ENCODE assay signal across 13 cellular contexts in the genomic region with DNA sequence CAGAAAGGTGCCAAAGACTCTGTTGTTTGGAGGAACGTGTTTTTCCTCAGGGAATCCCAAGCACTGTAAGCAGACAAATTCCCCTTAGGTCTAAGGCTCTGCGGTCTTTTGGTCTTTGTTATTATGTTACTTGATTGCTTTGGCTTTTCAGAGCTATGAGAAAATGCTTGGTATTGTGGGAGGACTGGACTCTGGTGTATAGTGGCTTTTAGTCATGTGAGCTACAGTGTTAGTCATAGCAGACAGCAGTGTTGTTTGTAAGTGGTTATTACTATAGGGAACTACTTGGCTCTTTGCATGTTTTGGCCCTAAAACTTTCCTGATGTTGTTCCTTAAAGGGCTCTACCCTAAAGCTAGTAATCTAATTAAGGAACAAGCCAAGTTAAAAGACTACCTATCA.
DNase-seq lines count a peak whose midpoint lies in the region; ATAC-seq and TF ChIP-seq lines count a peak whose summit lies in the region.
"Had no signal": no experiment of that assay in that cellular context is flagged by ENCODE, and none has a peak within 500 bp of the region (broad histone marks: within the 10 kb centered on the region; RNA-seq: fewer than 3 reads in every experiment).

No MANE protein-coding gene starts in this region.

- H3K27me3 ChIP-seq in RWPE2 (ENCODE audit: insufficient read depth, poor library complexity, severe bottlenecking): no peaks in the 10 kb centered on the region
- no peaks in the 10 kb centered on the region for H3K27me3 ChIP-seq in vagina

- ATAC-seq in HG02973 (IDR thresholded peaks at IDR 0.05; ENCODE audit: unreplicated experiment): peak; percentile 72
- 0 out of 3 replicates have a peak, but pooled peaks have one; percentile 36 for ATAC-seq in RWPE2 (ENCODE audit: low read depth)
- ATAC-seq in GM21717 (IDR thresholded peaks at IDR 0.05; ENCODE audit: unreplicated experiment): no peak
- ATAC-seq: activated CD4-positive, alpha-beta T cell treated with anti-CD3 and anti-CD28 coated beads for 36 hours had no signal

- H3K27ac ChIP-seq in RWPE2 (ENCODE audit: poor library complexity, severe bottlenecking): no peak overlapping the region
- no peak overlapping the region for H3K27ac ChIP-seq in vagina
- H3K27ac ChIP-seq: parathyroid adenoma had no signal

- DNase-seq in AG10803 (ENCODE audit: low read depth): peak; percentile 45
- DNase-seq in RWPE2 (ENCODE audit: low spot score): no peak
- peak; percentile 44 for DNase-seq in fibroblast of villous mesenchyme (ENCODE audit: low read depth)
- DNase-seq in activated T-cell treated with anti-CD3 and anti-CD28 coated beads, Interleukin-2, amount 50 U/mL, for 48 hours: no peak
- no peak for DNase-seq in NCI-H2171 (lab: John Stamatoyannopoulos, UW)
- no peak for DNase-seq in vagina (ENCODE audit: extremely low spot score in 2 of 2)
- DNase-seq: activated CD4-positive, alpha-beta T cell treated with anti-CD3 and anti-CD28 coated beads for 36 hours; midbrain; NCI-H2227 treated with DMSO at 0.1 percent for 48 hours; stimulated activated CD4-positive, alpha-beta T cell treated with anti-CD3 and anti-CD28 coated beads, Interleukin-1b, Interleukin-23, amount 100 ng/mL, for 48 hours had no signal

- H3K9me3 ChIP-seq in RWPE2 (ENCODE audit: severe bottlenecking): no peaks in the 10 kb centered on the region
- H3K9me3 ChIP-seq in vagina: no peaks in the 10 kb centered on the region

- H3K4me3 ChIP-seq in AG10803 (ENCODE audit: low read length) (no peak overlapping the region), RWPE2 (ENCODE audit: severe bottlenecking) (no peak overlapping the region), fibroblast of villous mesenchyme (ENCODE audit: low read depth, low read length) (no peak overlapping the region), vagina (no peak overlapping the region)

- H3K36me3 ChIP-seq in RWPE2 (ENCODE audit: low read depth) (no peaks in the 10 kb centered on the region), vagina (no peaks in the 10 kb centered on the region)

- TF ChIP-seq CTCF in AG10803 (conservative IDR thresholded peaks at IDR 0.05; ENCODE audit: low read length) (no peak), RWPE2 (IDR thresholded peaks at IDR 0.05; ENCODE audit: poor library complexity, severe bottlenecking) (no peak), fibroblast of villous mesenchyme (IDR thresholded peaks at IDR 0.05; ENCODE audit: insufficient read depth, low read depth, low read length) (no peak), vagina (IDR thresholded peaks at IDR 0.05) (no peak)

- no peaks in the 10 kb centered on the region for H3K4me1 ChIP-seq in RWPE2 (ENCODE audit: insufficient read depth, poor library complexity, severe bottlenecking)
- H3K4me1 ChIP-seq in vagina: no peaks in the 10 kb centered on the region
- H3K4me1 ChIP-seq: parathyroid adenoma had no signal

- intact Hi-C loops in vagina (cut with DNase I): no loop called here

- TF ChIP-seq POLR2A in vagina (IDR thresholded peaks at IDR 0.05): no peak

Comparison
In these comparisons a context has a peak if more than half of its experiments do, and no peak if none do; other contexts are left out.
1. DNase-seq: peak in AG10803 (single experiment) and fibroblast of villous mesenchyme (single experiment); none in RWPE2 (single experiment), activated T-cell treated with anti-CD3 and anti-CD28 coated beads, Interleukin-2, amount 50 U/mL, for 48 hours (0 of 2), NCI-H2171 (single experiment) and vagina (0 of 2).